In the genomic region with DNA sequence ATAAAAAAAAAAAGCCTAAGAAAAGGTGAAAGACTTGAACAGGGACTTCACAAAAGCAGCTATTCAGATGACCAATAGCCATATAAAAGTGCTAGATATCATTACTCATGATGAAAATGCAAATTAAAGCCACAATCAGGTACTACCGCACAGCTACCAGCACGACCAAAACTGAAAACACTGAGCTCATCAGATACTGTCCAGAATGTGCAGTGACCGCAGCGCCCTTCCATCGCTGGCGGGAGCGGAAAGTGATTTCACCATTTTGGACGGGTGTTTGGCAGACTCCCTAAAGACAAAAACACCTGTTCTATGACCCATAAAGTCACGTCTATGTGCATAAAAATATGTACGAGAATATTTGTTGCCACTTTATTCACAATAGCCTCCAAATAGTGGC, we compare ENCODE assay signal across 27 cellular contexts.
"Had no signal": no experiment of that assay in that cellular context is flagged by ENCODE, and none has a peak within 500 bp of the region (broad histone marks: within the 10 kb centered on the region; RNA-seq: fewer than 3 reads in every experiment).

No MANE protein-coding gene starts in this region.

- H3K27ac ChIP-seq: adrenal gland, body of pancreas, epithelial cell of prostate, esophagus squamous epithelium, heart right ventricle, right atrium auricular region, spleen, thoracic aorta, uterus, VCaP had no signal

- H3K36me3 ChIP-seq: adrenal gland, esophagus squamous epithelium, heart right ventricle, right atrium auricular region, spleen, thoracic aorta, uterus had no signal

- H3K36me3 Mint-ChIP-seq: activated naive CD8-positive, alpha-beta T cell treated with anti-CD3 and anti-CD28 coated beads for 36 hours; stimulated activated effector memory CD8-positive, alpha-beta T cell treated with anti-CD3 and anti-CD28 coated beads, Interleukin-12 subunit alpha, Interleukin-12 subunit beta, amount 100 ng/mL, for 72 hours had no signal

- H3K4me1 Mint-ChIP-seq: activated naive CD8-positive, alpha-beta T cell treated with anti-CD3 and anti-CD28 coated beads for 36 hours; stimulated activated effector memory CD8-positive, alpha-beta T cell treated with anti-CD3 and anti-CD28 coated beads, Interleukin-12 subunit alpha, Interleukin-12 subunit beta, amount 100 ng/mL, for 72 hours had no signal

- H3K9me3 ChIP-seq: adrenal gland had no signal

- H3K4me3 Mint-ChIP-seq: activated naive CD8-positive, alpha-beta T cell treated with anti-CD3 and anti-CD28 coated beads for 36 hours; activated T-cell treated with anti-CD3 and anti-CD28 coated beads, Interleukin-2, amount 50 U/mL, for 72 hours; naive thymus-derived CD4-positive, alpha-beta T cell; stimulated activated effector memory CD8-positive, alpha-beta T cell treated with anti-CD3 and anti-CD28 coated beads, Interleukin-12 subunit alpha, Interleukin-12 subunit beta, amount 100 ng/mL, for 72 hours; stimulated activated naive CD8-positive, alpha-beta T cell treated with anti-CD3 and anti-CD28 coated beads, Interleukin-15, Interleukin-2, amounts not matched to agents 100 ng/mL and 50 ng/mL, for 24 hours; T-helper 2 cell treated with Interferon-gamma antibody and Interleukin-4, amounts not matched to agents 5 μg/mL and 100 μg/mL, for 36 hours had no signal

- H3K27me3 ChIP-seq: adrenal gland, body of pancreas, right atrium auricular region, uterus had no signal

- H3K4me1 ChIP-seq: adrenal gland, body of pancreas, esophagus squamous epithelium, heart right ventricle, right atrium auricular region, spleen, uterus had no signal

- H3K4me3 ChIP-seq: adrenal gland, body of pancreas, esophagus squamous epithelium, heart right ventricle, right atrium auricular region, spleen, thoracic aorta, uterus had no signal

- DNase-seq: activated CD4-positive, alpha-beta T cell treated with anti-CD3 and anti-CD28 coated beads for 4 hours; activated CD4-positive, alpha-beta T cell treated with anti-CD3 and anti-CD28 coated beads, Interleukin-2, amount 50 U/mL, for 4 hours; activated naive CD4-positive, alpha-beta T cell treated with Interleukin-2 at 50 U/mL for 16 hours; activated naive CD8-positive, alpha-beta T cell treated with anti-CD3 and anti-CD28 coated beads for 36 hours; activated T-cell treated with anti-CD3 and anti-CD28 coated beads for 4 hours; activated T-cell treated with anti-CD3 and anti-CD28 coated beads, Interleukin-2, amount 50 U/mL, for 72 hours; adrenal gland; aorta; body of pancreas; effector CD8-positive, alpha-beta T cell; esophagus squamous epithelium; foreskin melanocyte; heart right ventricle; midbrain; naive thymus-derived CD4-positive, alpha-beta T cell; nucleus accumbens; spleen; stimulated activated CD4-positive, alpha-beta T cell treated with anti-CD3 and anti-CD28 coated beads, Interleukin-4, amount 100 ng/mL, for 24 hours; trophoblast cell; uterus had no signal

- ATAC-seq: activated T-cell treated with anti-CD3 and anti-CD28 coated beads, Interleukin-2, amount 50 U/mL, for 72 hours; body of pancreas; heart right ventricle; naive thymus-derived CD4-positive, alpha-beta T cell; stimulated activated effector memory CD8-positive, alpha-beta T cell treated with anti-CD3 and anti-CD28 coated beads, Interleukin-12 subunit alpha, Interleukin-12 subunit beta, amount 100 ng/mL, for 72 hours had no signal

- H3K27ac Mint-ChIP-seq: activated naive CD8-positive, alpha-beta T cell treated with anti-CD3 and anti-CD28 coated beads for 36 hours; activated T-cell treated with anti-CD3 and anti-CD28 coated beads, Interleukin-2, amount 50 U/mL, for 72 hours; naive thymus-derived CD4-positive, alpha-beta T cell; stimulated activated effector memory CD8-positive, alpha-beta T cell treated with anti-CD3 and anti-CD28 coated beads, Interleukin-12 subunit alpha, Interleukin-12 subunit beta, amount 100 ng/mL, for 72 hours; stimulated activated naive CD8-positive, alpha-beta T cell treated with anti-CD3 and anti-CD28 coated beads, Interleukin-15, Interleukin-2, amounts not matched to agents 100 ng/mL and 50 ng/mL, for 24 hours; T-helper 2 cell treated with Interferon-gamma antibody and Interleukin-4, amounts not matched to agents 5 μg/mL and 100 μg/mL, for 36 hours had no signal
